In genomic region chr2:189350515-189351209, GRCh38 we compare ENCODE assay signal across 12 cellular contexts.
A peak's percentile ranks its signal among the peaks of the same experiment; 100 is the strongest.
DNase-seq lines count a peak whose midpoint lies in the region; ATAC-seq, FAIRE-seq and TF ChIP-seq lines count a peak whose summit lies in the region.
"Had no signal": no experiment of that assay in that cellular context is flagged by ENCODE, and none has a peak within 500 bp of the region (broad histone marks: within the 10 kb centered on the region; RNA-seq: fewer than 3 reads in every experiment).

No MANE protein-coding gene starts in this region.

- no peak for FAIRE-seq in pancreas (lab: Jason Lieb, UNC)

- H3K4me1 ChIP-seq in adipocyte (ENCODE audit: control insufficient read depth, insufficient read depth, low read length): peaks cover 29% of the 10 kb centered on the region
- peaks cover 4 to 13% (median 5%) of the 10 kb centered on the region in 3 donors for H3K4me1 ChIP-seq in pancreas

- H3K27ac ChIP-seq in pancreas: no peak overlapping the region

- no peaks in the 10 kb centered on the region for H3K36me3 ChIP-seq in adipocyte (ENCODE audit: control insufficient read depth, insufficient read depth, low read length, severe bottlenecking)
- no peaks in the 10 kb centered on the region for H3K36me3 ChIP-seq in pancreas

- intact Hi-C loops in pancreas (cut with DNase I): no loop called here

- no peaks in the 10 kb centered on the region for H3K27me3 ChIP-seq in adipocyte (replicated peaks; ENCODE audit: control insufficient read depth, insufficient read depth, low read length)
- no peaks in the 10 kb centered on the region for H3K27me3 ChIP-seq in pancreas

- 10 to 36% methylated on average over 3 of the region's 3 CpGs for WGBS in pancreas, 2 donors

- peak overlapping the region; percentile 77 for H3K9ac ChIP-seq in adipocyte (ENCODE audit: low read length)

- peak; percentile 71 to 83 (median 80) for ATAC-seq in pancreas
- ATAC-seq in GM18517 (IDR thresholded peaks at IDR 0.05; ENCODE audit: unreplicated experiment): no peak
- ATAC-seq in HG02970 (IDR thresholded peaks at IDR 0.05; ENCODE audit: low FRiP score, unreplicated experiment): no peak
- ATAC-seq: CD8-positive, alpha-beta T cell had no signal

- DNase-seq in AG09319 (ENCODE audit: extremely low read depth, low read depth): peak; percentile 98
- DNase-seq in adipocyte (ENCODE audit: low read depth): peak; percentile 95
- DNase-seq in glomerular visceral epithelial cell (ENCODE audit: extremely low spot score): peak; percentile 72
- peak in 2 of 6 donors; percentile 24 to 29 for DNase-seq in pancreas
- DNase-seq in stimulated activated CD4-positive, alpha-beta T cell treated with anti-CD3 and anti-CD28 coated beads, Interleukin-1b, Interleukin-23, amount 100 ng/mL, for 48 hours: no peak
- DNase-seq in NCI-H226: no peak
- DNase-seq: activated CD8-positive, alpha-beta memory T cell treated with anti-CD3 and anti-CD28 coated beads, Interleukin-2, amount 50 U/mL, for 48 hours; CD8-positive, alpha-beta T cell; effector CD4-positive, alpha-beta T cell; NCI-H146 had no signal

- TF ChIP-seq CTCF in AG09319 (IDR thresholded peaks at IDR 0.05; ENCODE audit: low read depth, low read length) (no peak), pancreas (IDR thresholded peaks at IDR 0.05) (no peak)

- H3K9me3 ChIP-seq in adipocyte (ENCODE audit: control insufficient read depth, low read length) (peaks cover 4% of the 10 kb centered on the region), pancreas (no peaks in the 10 kb centered on the region)

- H3K4me3 ChIP-seq in adipocyte (ENCODE audit: low read length): no peak overlapping the region
- no peak overlapping the region for H3K4me3 ChIP-seq in pancreas

Comparison
In these comparisons a context has a peak if more than half of its experiments do, and no peak if none do; other contexts are left out.
1. DNase-seq: peak in AG09319 (single experiment), adipocyte (single experiment) and glomerular visceral epithelial cell (single experiment); none in stimulated activated CD4-positive, alpha-beta T cell treated with anti-CD3 and anti-CD28 coated beads, Interleukin-1b, Interleukin-23, amount 100 ng/mL, for 48 hours (single experiment) and NCI-H226 (single experiment).
2. ATAC-seq: peak in pancreas (4 of 4); none in GM18517 (single experiment) and HG02970 (single experiment).